ENCODE assay signal across 13 cellular contexts in the genomic region with DNA sequence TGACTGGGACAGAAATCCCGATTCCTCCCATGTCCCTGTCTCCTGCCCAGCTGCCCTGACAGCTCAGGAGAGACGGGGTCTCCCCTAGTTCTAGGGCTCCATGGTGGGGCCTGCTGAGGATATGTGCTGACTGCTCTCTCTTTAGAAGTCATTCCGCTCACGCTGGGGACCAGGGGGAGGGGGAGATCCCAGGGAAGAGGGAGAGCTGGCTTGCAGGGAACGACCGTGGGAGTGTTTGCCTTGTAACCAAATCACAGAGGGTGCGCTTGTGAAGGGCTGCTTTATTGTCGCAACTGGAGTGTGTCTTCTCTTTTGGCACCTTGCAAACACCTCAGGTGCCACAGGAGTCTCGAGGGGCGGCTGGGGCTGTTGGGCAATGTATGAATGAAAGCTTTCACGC.
DNase-seq lines count a peak whose midpoint lies in the region; ATAC-seq and TF ChIP-seq lines count a peak whose summit lies in the region.
"Had no signal": no experiment of that assay in that cellular context is flagged by ENCODE, and none has a peak within 500 bp of the region (broad histone marks: within the 10 kb centered on the region; RNA-seq: fewer than 3 reads in every experiment).

No MANE protein-coding gene starts in this region.

- no peak overlapping the region for H2AFZ ChIP-seq in osteoblast (ENCODE audit: low read length)

- DNase-seq in DMS153 (lab: John Stamatoyannopoulos, UW) = peak; percentile 1
- no peak for DNase-seq in DMS153 treated with DMSO at 0.1 percent for 48 hours (lab: John Stamatoyannopoulos, UW; ENCODE audit: unreplicated experiment)
- peak; percentile 36 for DNase-seq in NCI-H2029 (lab: John Stamatoyannopoulos, UW)
- peak; percentile 41 for DNase-seq in nephron progenitor cell
- no peak for DNase-seq in upper lobe of right lung
- no peak for DNase-seq in osteoblast (ENCODE audit: insufficient read length, low spot score, missing footprints)
- DNase-seq in stimulated activated CD4-positive, alpha-beta T cell treated with anti-CD3 and anti-CD28 coated beads, Interleukin-2, amount 100 ng/mL, for 48 hours = no peak
- DNase-seq: Caco-2; CD8-positive, alpha-beta T cell; H7; IMR-90 had no signal

- no peaks in the 10 kb centered on the region for H4K20me1 ChIP-seq in osteoblast (ENCODE audit: insufficient read depth, low read length)

- H3K4me3 ChIP-seq in upper lobe of right lung (no peak overlapping the region), osteoblast (ENCODE audit: insufficient read depth, low read length) (no peak overlapping the region)

- no peaks in the 10 kb centered on the region for H3K79me2 ChIP-seq in osteoblast (ENCODE audit: insufficient read depth, low read length)

- H3K36me3 Mint-ChIP-seq in nephron progenitor cell (ENCODE audit: low read depth) = no peaks in the 10 kb centered on the region
- H3K36me3 Mint-ChIP-seq: CD14-positive monocyte; CD8-positive, alpha-beta T cell had no signal

- no peak for TF ChIP-seq CTCF in nephron progenitor cell (IDR thresholded peaks at IDR 0.05)
- TF ChIP-seq CTCF in upper lobe of right lung (IDR thresholded peaks at IDR 0.05) = no peak
- TF ChIP-seq CTCF in osteoblast (IDR thresholded peaks at IDR 0.05; ENCODE audit: extremely low read depth, low read depth, low read length) = no peak

- H3K36me3 ChIP-seq in upper lobe of right lung = no peaks in the 10 kb centered on the region
- H3K36me3 ChIP-seq in osteoblast (ENCODE audit: insufficient read depth, low read length) = no peaks in the 10 kb centered on the region

- H3K9me3 ChIP-seq in upper lobe of right lung (no peaks in the 10 kb centered on the region), osteoblast (ENCODE audit: low read depth, low read length) (peaks cover 4% of the 10 kb centered on the region)
- H3K9me3 ChIP-seq: Caco-2 had no signal

- H3K4me3 Mint-ChIP-seq in nephron progenitor cell = no peak overlapping the region
- H3K4me3 Mint-ChIP-seq: CD14-positive monocyte; CD8-positive, alpha-beta T cell had no signal

- H3K4me2 ChIP-seq in osteoblast (ENCODE audit: insufficient read depth, low read length) = no peak overlapping the region

- peaks cover 6% of the 10 kb centered on the region for H3K9me3 Mint-ChIP-seq in nephron progenitor cell
- H3K9me3 Mint-ChIP-seq: CD8-positive, alpha-beta T cell had no signal

- ATAC-seq in upper lobe of right lung = peak; percentile 17
- ATAC-seq: CD8-positive, alpha-beta T cell had no signal

- peaks cover 7% of the 10 kb centered on the region for H3K27me3 ChIP-seq in upper lobe of right lung
- H3K27me3 ChIP-seq in osteoblast (ENCODE audit: insufficient read depth, low read length) = no peaks in the 10 kb centered on the region

- peaks cover 7% of the 10 kb centered on the region for H3K27me3 Mint-ChIP-seq in nephron progenitor cell (ENCODE audit: low read depth, poor library complexity)

- H3K27ac Mint-ChIP-seq in nephron progenitor cell = peak overlapping the region; percentile 89
- H3K27ac Mint-ChIP-seq: CD14-positive monocyte; CD8-positive, alpha-beta T cell had no signal

- intact Hi-C loops in upper lobe of right lung (cut with DNase I) = no loop called here

- H3K4me1 ChIP-seq in upper lobe of right lung (no peaks in the 10 kb centered on the region), osteoblast (ENCODE audit: insufficient read depth, low read length) (no peaks in the 10 kb centered on the region)
- H3K4me1 ChIP-seq: Caco-2 had no signal

- H3K27ac ChIP-seq in upper lobe of right lung (no peak overlapping the region), osteoblast (ENCODE audit: low read depth, low read length) (no peak overlapping the region)
- H3K27ac ChIP-seq: 22Rv1 had no signal

- H3K4me1 Mint-ChIP-seq in nephron progenitor cell = peaks cover 22% of the 10 kb centered on the region
- H3K4me1 Mint-ChIP-seq: CD14-positive monocyte had no signal

Comparison
In these comparisons a context has a peak if more than half of its experiments do, and no peak if none do; other contexts are left out.
1. DNase-seq: peak in DMS153 (single experiment), NCI-H2029 (single experiment) and nephron progenitor cell (single experiment); none in DMS153 treated with DMSO at 0.1 percent for 48 hours (single experiment), upper lobe of right lung (single experiment), osteoblast (single experiment) and stimulated activated CD4-positive, alpha-beta T cell treated with anti-CD3 and anti-CD28 coated beads, Interleukin-2, amount 100 ng/mL, for 48 hours (0 of 2).